In genomic region chr10:74836855-74837254, GRCh38 we compare ENCODE assay signal across 16 cellular contexts. TPM values are rescaled to one million over a fixed set of nuclear protein-coding genes. Genes with fewer than 3 reads are reported as not detected.
DNase-seq lines count a peak whose midpoint lies in the region; ATAC-seq and TF ChIP-seq lines count a peak whose summit lies in the region.
"Had no signal": no experiment of that assay in that cellular context is flagged by ENCODE, and none has a peak within 500 bp of the region (broad histone marks: within the 10 kb centered on the region; RNA-seq: fewer than 3 reads in every experiment).

No MANE protein-coding gene starts in this region.

- no peak overlapping the region for H2AFZ ChIP-seq in parathyroid adenoma

- DNase-seq in left ventricle myocardium inferior (no peak), right cardiac atrium (no peak), upper lobe of right lung (no peak), SJCRH30 (no peak)
- DNase-seq: DMS79 treated with DMSO at 0.1 percent for 48 hours; NCI-H1105; NCI-H2081 treated with DMSO at 0.1 percent for 48 hours; NCI-H748 treated with DMSO at 0.1 percent for 48 hours; NK-92 treated with Interleukin-12 subunit alpha and Interleukin-12 subunit beta, amount 100 ng/mL, for 24 hours had no signal

- intact Hi-C loops in left ventricle myocardium inferior (cut with micrococcal nuclease) (no loop called here), right cardiac atrium (cut with DNase I) (no loop called here), upper lobe of right lung (cut with DNase I) (no loop called here)

- no peaks in the 10 kb centered on the region for H3K9me3 ChIP-seq in left ventricle myocardium inferior (replicated peaks)
- H3K9me3 ChIP-seq in right cardiac atrium (ENCODE audit: control insufficient read depth, low read length) = no peaks in the 10 kb centered on the region
- no peaks in the 10 kb centered on the region for H3K9me3 ChIP-seq in gastroesophageal sphincter
- H3K9me3 ChIP-seq in parathyroid adenoma (ENCODE audit: control insufficient read depth, low read length) = no peaks in the 10 kb centered on the region
- no peaks in the 10 kb centered on the region for H3K9me3 ChIP-seq in upper lobe of right lung
- peaks cover 5% of the 10 kb centered on the region for H3K9me3 ChIP-seq in SJCRH30 (replicated peaks)

- H3K4me3 ChIP-seq in left ventricle myocardium inferior = no peak overlapping the region
- H3K4me3 ChIP-seq in right cardiac atrium (ENCODE audit: low read length) = no peak overlapping the region
- no peak overlapping the region for H3K4me3 ChIP-seq in gastroesophageal sphincter
- H3K4me3 ChIP-seq in parathyroid adenoma (ENCODE audit: low read depth, low read length) = no peak overlapping the region
- no peak overlapping the region for H3K4me3 ChIP-seq in upper lobe of right lung
- H3K4me3 ChIP-seq in SJCRH30 = no peak overlapping the region

- TF ChIP-seq CTCF in left ventricle myocardium inferior (IDR thresholded peaks at IDR 0.05; ENCODE audit: borderline replicate concordance) = no peak
- no peak for TF ChIP-seq CTCF in gastroesophageal sphincter (IDR thresholded peaks at IDR 0.05)
- TF ChIP-seq CTCF in parathyroid adenoma (IDR thresholded peaks at IDR 0.05) = no peak
- no peak for TF ChIP-seq CTCF in upper lobe of right lung (IDR thresholded peaks at IDR 0.05)

- no peak for ATAC-seq in right cardiac atrium
- ATAC-seq in gastroesophageal sphincter = peak; percentile 75
- ATAC-seq in upper lobe of right lung = peak; percentile 21
- no peak for ATAC-seq in HG02623 (IDR thresholded peaks at IDR 0.05; ENCODE audit: unreplicated experiment)
- no peak for ATAC-seq in GM21367 (IDR thresholded peaks at IDR 0.05; ENCODE audit: unreplicated experiment)
- ATAC-seq: HCT116, Right ventricle myocardium inferior had no signal

- H3K9ac ChIP-seq in parathyroid adenoma = no peak overlapping the region

- H3K79me2 ChIP-seq in parathyroid adenoma = peaks cover 47% of the 10 kb centered on the region

- no peak for TF ChIP-seq EP300 in gastroesophageal sphincter (IDR thresholded peaks at IDR 0.05)

- H3K27me3 ChIP-seq in left ventricle myocardium inferior (ENCODE audit: low read depth) (no peaks in the 10 kb centered on the region), right cardiac atrium (ENCODE audit: control insufficient read depth, insufficient read depth) (no peaks in the 10 kb centered on the region), gastroesophageal sphincter (no peaks in the 10 kb centered on the region), parathyroid adenoma (ENCODE audit: control insufficient read depth, insufficient read depth, low read length) (no peaks in the 10 kb centered on the region), upper lobe of right lung (no peaks in the 10 kb centered on the region), SJCRH30 (no peaks in the 10 kb centered on the region)

- no peak for TF ChIP-seq POLR2A in gastroesophageal sphincter (IDR thresholded peaks at IDR 0.05)

- H3K4me1 ChIP-seq in left ventricle myocardium inferior = peaks cover 83% of the 10 kb centered on the region
- peaks cover 7% of the 10 kb centered on the region for H3K4me1 ChIP-seq in right cardiac atrium (ENCODE audit: control insufficient read depth, insufficient read depth, low read length)
- H3K4me1 ChIP-seq in gastroesophageal sphincter = peaks cover 15 to 100% (median 17%) of the 10 kb centered on the region in 3 donors
- peaks cover 26% of the 10 kb centered on the region for H3K4me1 ChIP-seq in parathyroid adenoma
- H3K4me1 ChIP-seq in upper lobe of right lung = peaks cover 25% of the 10 kb centered on the region
- H3K4me1 ChIP-seq in SJCRH30 = no peaks in the 10 kb centered on the region

- H3K36me3 ChIP-seq in left ventricle myocardium inferior (peaks cover 6% of the 10 kb centered on the region), gastroesophageal sphincter (no peaks in the 10 kb centered on the region), parathyroid adenoma (ENCODE audit: control insufficient read depth, insufficient read depth, low read length) (no peaks in the 10 kb centered on the region), upper lobe of right lung (no peaks in the 10 kb centered on the region), SJCRH30 (peaks cover 6% of the 10 kb centered on the region)

- WGBS in right cardiac atrium = 46% methylated on average over 1 of the region's 1 CpG
- WGBS in gastroesophageal sphincter (ENCODE audit: low coverage in 1 of 2), 2 donors = 29% methylated on average over 1 of the region's 1 CpG

- H3K4me2 ChIP-seq in parathyroid adenoma (ENCODE audit: low read length) = no peak overlapping the region

- H3K27ac ChIP-seq in left ventricle myocardium inferior (replicated peaks) = peak overlapping the region; percentile 53
- H3K27ac ChIP-seq in right cardiac atrium (ENCODE audit: low read length) = no peak overlapping the region
- peak overlapping the region in 3 of 4 donors; percentile 31 to 68 (median 43) for H3K27ac ChIP-seq in gastroesophageal sphincter
- peak overlapping the region; percentile 21 for H3K27ac ChIP-seq in parathyroid adenoma
- no peak overlapping the region for H3K27ac ChIP-seq in upper lobe of right lung
- H3K27ac ChIP-seq in SJCRH30 = no peak overlapping the region
- H3K27ac ChIP-seq: 22Rv1 had no signal

RNA-seq across cellular contexts. Expression of gene KAT6B, which starts 10.5 kb away (rescaled TPM):
- total RNA-seq in left ventricle myocardium inferior = 41.0 TPM
- 10 to 100 TPM; 44.1 to 53.0 (median 46.7) TPM for total RNA-seq in right cardiac atrium
- polyA plus RNA-seq in right cardiac atrium = 11.3 TPM
- 100 to 1,000 TPM in 1 of 4 donors, 10 to 100 TPM in 3; 35.8 to 107 (median 82.9) TPM for total RNA-seq in gastroesophageal sphincter
- total RNA-seq in upper lobe of right lung = 45.4 TPM
- 18.5 and 21.1 TPM in 2 replicates for total RNA-seq in SJCRH30 (2014; rRNA removed; shearing (Covaris generic))

Comparison
In these comparisons a context has a peak if more than half of its experiments do, and no peak if none do; other contexts are left out.
1. H3K27ac ChIP-seq: peak in left ventricle myocardium inferior (single experiment), gastroesophageal sphincter (3 of 4) and parathyroid adenoma (single experiment); none in right cardiac atrium (single experiment), upper lobe of right lung (single experiment) and SJCRH30 (single experiment).
2. ATAC-seq: peak in gastroesophageal sphincter (single experiment) and upper lobe of right lung (single experiment); none in right cardiac atrium (0 of 2), HG02623 (single experiment) and GM21367 (single experiment).